7 cellular contexts compared by ENCODE assay signal in the genomic region with DNA sequence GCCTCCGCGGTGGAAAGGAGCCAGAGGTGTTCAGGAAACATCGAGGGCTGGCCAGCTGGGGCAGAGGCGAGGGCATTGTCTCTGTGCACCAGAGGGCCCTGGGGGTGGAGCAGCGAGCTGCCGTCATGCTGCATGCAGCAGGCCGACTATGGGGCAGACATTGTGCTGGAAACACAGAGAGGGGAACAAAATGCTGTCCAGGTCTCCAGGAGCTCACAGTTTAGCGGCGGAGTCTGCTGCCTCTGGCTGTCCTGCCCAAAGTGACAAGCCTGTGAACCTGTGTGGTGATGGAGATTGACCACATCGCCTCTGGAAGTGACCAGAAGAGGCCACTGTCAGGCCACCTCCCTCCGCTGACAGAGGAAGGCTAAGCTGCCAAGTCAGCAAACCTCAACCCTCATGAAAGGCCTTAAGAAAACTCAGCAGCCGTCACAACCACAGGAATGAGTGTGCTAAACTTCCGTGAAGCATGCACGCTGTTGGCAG. TPM values are rescaled to one million over a fixed set of nuclear protein-coding genes. Genes with fewer than 3 reads are reported as not detected.
A peak's percentile ranks its signal among the peaks of the same experiment; 100 is the strongest.
DNase-seq lines count a peak whose midpoint lies in the region; ATAC-seq, FAIRE-seq and TF ChIP-seq lines count a peak whose summit lies in the region.

No MANE protein-coding gene starts in this region.

- H3K9ac ChIP-seq in astrocyte (ENCODE audit: low read length) = no peak overlapping the region

- H3K36me3 ChIP-seq in astrocyte (ENCODE audit: insufficient read depth, low read length) (no peaks in the 10 kb centered on the region), left lung (no peaks in the 10 kb centered on the region), thyroid gland (no peaks in the 10 kb centered on the region)

- TF ChIP-seq CTCF in astrocyte (IDR thresholded peaks at IDR 0.05; ENCODE audit: insufficient read depth, low read depth, low read length) = peak; percentile 12
- TF ChIP-seq CTCF in left lung (IDR thresholded peaks at IDR 0.05) = no peak
- peak in 3 of 6 experiments; percentile 25 to 32 (median 26) for TF ChIP-seq CTCF in thyroid gland (IDR thresholded peaks at IDR 0.05)

- H3K4me1 Mint-ChIP-seq in astrocyte (ENCODE audit: low read depth, unreplicated experiment) = no peaks in the 10 kb centered on the region

- H3K4me3 Mint-ChIP-seq in astrocyte (ENCODE audit: unreplicated experiment) = no peak overlapping the region

- TF ChIP-seq POLR2A in thyroid gland (IDR thresholded peaks at IDR 0.05) = no peak

- H3K27ac ChIP-seq in astrocyte (ENCODE audit: low read depth, low read length) (no peak overlapping the region), left lung (peak overlapping the region in 1 of 2 donors; percentile 78), thyroid gland (peak overlapping the region in 2 of 3 donors; percentile 39 to 40)

- peak; percentile 71 for DNase-seq in SK-MEL-5 (ENCODE audit: low read depth, low spot score)
- DNase-seq in astrocyte (ENCODE audit: low read depth) = peak; percentile 91
- peak; percentile 70 to 72 for DNase-seq in left lung
- DNase-seq in thyroid gland = peak; percentile 69
- DNase-seq in NCI-H2029 (lab: John Stamatoyannopoulos, UW) = no peak

- 20 to 23% methylated on average over 4 to 10 of the region's 14 CpGs for WGBS in thyroid gland, 2 donors

- no peaks in the 10 kb centered on the region for H3K27me3 ChIP-seq in astrocyte (ENCODE audit: insufficient read depth, low read length)
- H3K27me3 ChIP-seq in left lung = no peaks in the 10 kb centered on the region
- H3K27me3 ChIP-seq in thyroid gland = no peaks in the 10 kb centered on the region

- H3K9me3 Mint-ChIP-seq in astrocyte (ENCODE audit: unreplicated experiment) = no peaks in the 10 kb centered on the region

- no peaks in the 10 kb centered on the region for H3K36me3 Mint-ChIP-seq in astrocyte (ENCODE audit: low read depth, unreplicated experiment)

- intact Hi-C loops in left lung (cut with DNase I) (no loop called here), thyroid gland (cut with DNase I) (no loop called here)

- H3K4me3 ChIP-seq in astrocyte (ENCODE audit: insufficient read depth, low read depth, low read length) = no peak overlapping the region
- H3K4me3 ChIP-seq in left lung = no peak overlapping the region
- no peak overlapping the region for H3K4me3 ChIP-seq in thyroid gland (replicated peaks in 1 of 3)

- H3K4me1 ChIP-seq in astrocyte (ENCODE audit: insufficient read depth, low read length) = peaks cover 13% of the 10 kb centered on the region
- peaks cover 0 to 30% of the 10 kb centered on the region in 2 donors for H3K4me1 ChIP-seq in left lung
- peaks cover 3 to 12% of the 10 kb centered on the region in 2 donors for H3K4me1 ChIP-seq in thyroid gland

- H2AFZ ChIP-seq in astrocyte (ENCODE audit: low read depth, low read length) = peak overlapping the region; percentile 80

- no peaks in the 10 kb centered on the region for H3K79me2 ChIP-seq in astrocyte (ENCODE audit: insufficient read depth, low read length)

- ATAC-seq in GM19463 (IDR thresholded peaks at IDR 0.05; ENCODE audit: unreplicated experiment) (peak; percentile 41), left lung (peak; percentile 81), GM18870 (IDR thresholded peaks at IDR 0.05; ENCODE audit: unreplicated experiment) (no peak)

- peaks cover 8% of the 10 kb centered on the region for H3K27me3 Mint-ChIP-seq in astrocyte (ENCODE audit: low read depth, unreplicated experiment)

- H3K9me3 ChIP-seq in astrocyte (ENCODE audit: insufficient read depth, low read depth, low read length) (no peaks in the 10 kb centered on the region), left lung (no peaks in the 10 kb centered on the region), thyroid gland (no peaks in the 10 kb centered on the region)

- H3K4me2 ChIP-seq in astrocyte (ENCODE audit: low read length) = peak overlapping the region; percentile 70

- in situ Hi-C loops in SK-MEL-5 (cut with HindIII; ENCODE audit: low pct_unique_long_range_greater_than_20kb, low sequenced_read_pairs) = no loop called here

- no peaks in the 10 kb centered on the region for H4K20me1 ChIP-seq in astrocyte (ENCODE audit: insufficient read depth, low read length)

- peak; percentile 92 for FAIRE-seq in astrocyte (lab: Jason Lieb, UNC)

- H3K27ac Mint-ChIP-seq in astrocyte (ENCODE audit: unreplicated experiment) = no peak overlapping the region

RNA-seq across cellular contexts. Expression of a gene that starts 20.1 kb away (rescaled TPM):
- not detected in 2 replicates for total RNA-seq in SK-MEL-5 (2014; rRNA removed; shearing (Covaris generic))
- polyA plus RNA-seq in SK-MEL-5 (2015; cell fraction: cytosol; rRNA removed) = not detected in 2 replicates
- polyA plus RNA-seq in SK-MEL-5 (2015; cell fraction: nucleus; rRNA removed) = not detected in 2 replicates
- total RNA-seq in astrocyte = not detected in 2 replicates
- total RNA-seq in left lung = 10 to 100 TPM; 17.1 to 62.9 TPM
- 1 to 10 TPM; 1.8 to 7.3 (median 3.0) TPM for total RNA-seq in thyroid gland

RNA-seq across cellular contexts. Expression of a gene that starts 20.8 kb away (rescaled TPM):
- not detected in 2 replicates for total RNA-seq in SK-MEL-5 (2014; rRNA removed; shearing (Covaris generic))
- polyA plus RNA-seq in SK-MEL-5 (2015; cell fraction: cytosol; rRNA removed) = 0.03 TPM in 1 of 2 replicates, not detected in the other
- not detected in 2 replicates for polyA plus RNA-seq in SK-MEL-5 (2015; cell fraction: nucleus; rRNA removed)
- total RNA-seq in astrocyte (not detected in 2 replicates), left lung (1 to 10 TPM; 2.6 to 2.9 TPM), thyroid gland (1 to 10 TPM in 3 of 4 donors, under 1 TPM in 1; 0.88 to 2.5 (median 1.8) TPM)
